8 cellular contexts compared by ENCODE assay signal in the genomic region with DNA sequence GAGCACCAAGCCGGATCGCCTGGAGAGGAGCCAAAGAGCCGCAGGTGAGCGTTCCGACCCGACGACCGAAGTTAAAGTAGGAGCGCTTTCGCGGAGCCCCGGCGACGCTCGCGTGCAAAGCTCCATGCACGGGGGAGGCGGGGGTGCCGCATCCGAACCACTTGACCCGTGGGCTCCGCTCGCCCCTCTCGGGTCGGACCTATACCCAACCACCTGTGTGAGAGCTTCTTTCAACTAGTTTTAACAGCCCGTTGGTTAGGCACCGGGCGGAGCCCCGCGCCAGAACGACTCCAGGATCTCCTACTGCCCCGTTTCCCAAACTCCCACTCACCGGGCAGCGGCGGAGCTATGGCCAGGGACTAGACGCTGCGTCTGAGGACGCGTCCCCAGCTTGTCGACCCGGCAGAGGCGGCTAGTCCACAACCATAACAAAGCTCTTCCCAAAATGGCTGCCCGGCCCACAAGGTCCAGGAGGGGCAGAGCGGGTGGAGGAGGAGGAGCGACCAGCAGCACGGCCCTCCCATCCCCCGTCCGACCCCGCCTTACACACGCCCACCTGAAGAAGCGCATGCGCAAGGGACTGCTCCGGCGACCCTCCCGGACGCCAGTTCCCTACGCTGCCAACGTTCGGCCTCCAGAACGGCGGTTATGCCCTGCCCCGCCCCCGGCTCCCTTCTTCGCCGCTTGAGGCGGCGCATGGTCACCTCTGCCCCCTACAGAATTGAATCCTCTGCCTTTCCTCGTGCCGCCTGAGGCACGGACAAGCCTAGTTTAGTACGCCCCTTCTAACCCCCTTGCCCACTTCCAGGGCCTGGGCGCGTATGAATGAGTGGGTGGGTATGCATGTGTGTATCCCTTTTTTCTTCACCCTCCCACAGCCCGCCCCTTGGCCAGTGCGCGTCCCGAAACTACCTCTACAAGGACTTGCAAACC. TPM values are rescaled to one million over a fixed set of nuclear protein-coding genes. Genes with fewer than 3 reads are reported as not detected.
DNase-seq lines count a peak whose midpoint lies in the region; ATAC-seq and TF ChIP-seq lines count a peak whose summit lies in the region.

A gene with protein sequence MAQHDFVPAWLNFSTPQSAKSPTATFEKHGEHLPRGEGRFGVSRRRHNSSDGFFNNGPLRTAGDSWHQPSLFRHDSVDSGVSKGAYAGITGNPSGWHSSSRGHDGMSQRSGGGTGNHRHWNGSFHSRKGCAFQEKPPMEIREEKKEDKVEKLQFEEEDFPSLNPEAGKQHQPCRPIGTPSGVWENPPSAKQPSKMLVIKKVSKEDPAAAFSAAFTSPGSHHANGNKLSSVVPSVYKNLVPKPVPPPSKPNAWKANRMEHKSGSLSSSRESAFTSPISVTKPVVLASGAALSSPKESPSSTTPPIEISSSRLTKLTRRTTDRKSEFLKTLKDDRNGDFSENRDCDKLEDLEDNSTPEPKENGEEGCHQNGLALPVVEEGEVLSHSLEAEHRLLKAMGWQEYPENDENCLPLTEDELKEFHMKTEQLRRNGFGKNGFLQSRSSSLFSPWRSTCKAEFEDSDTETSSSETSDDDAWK (minus strand): TSS at position 453 of the 933 bp plus-strand sequence. CDS start 27,446 bp downstream, outside the sequence.

- peak within 1 kb of the TSS; percentile 95 for H3K4me2 ChIP-seq in smooth muscle cell

- ATAC-seq in GM18867 (IDR thresholded peaks at IDR 0.05; ENCODE audit: unreplicated experiment) (peak; percentile 58), HG03103 (IDR thresholded peaks at IDR 0.05; ENCODE audit: low read depth, unreplicated experiment) (peak; percentile 51)

- TF ChIP-seq CTCF in VCaP (conservative IDR thresholded peaks at IDR 0.05) (no peak), breast epithelium (IDR thresholded peaks at IDR 0.05) (peak in 1 of 3 donors; percentile 35), smooth muscle cell (IDR thresholded peaks at IDR 0.05; ENCODE audit: borderline replicate concordance, insufficient read depth, poor library complexity, severe bottlenecking) (no peak)

- peak within 1 kb of the TSS; percentile 96 for H3K27ac ChIP-seq in VCaP
- H3K27ac ChIP-seq in breast epithelium: peak within 1 kb of the TSS; percentile 98 to 100
- peak within 1 kb of the TSS; percentile 94 for H3K27ac ChIP-seq in smooth muscle cell (ENCODE audit: low read depth)

- H4K20me1 ChIP-seq in smooth muscle cell (ENCODE audit: low read depth): peaks cover 40% of the 10 kb centered on the region

- H3K36me3 ChIP-seq in breast epithelium (no peaks in the 10 kb centered on the region), smooth muscle cell (ENCODE audit: low read depth) (no peaks in the 10 kb centered on the region)

- H3F3A ChIP-seq in smooth muscle cell (ENCODE audit: low read depth): peaks cover 6% of the 10 kb centered on the region

- peak; percentile 75 for TF ChIP-seq POLR2A in breast epithelium (IDR thresholded peaks at IDR 0.05)

- H3K27me3 ChIP-seq in breast epithelium: no peaks in the 10 kb centered on the region
- no peaks in the 10 kb centered on the region for H3K27me3 ChIP-seq in smooth muscle cell (ENCODE audit: low read depth)

- peak within 1 kb of the TSS; percentile 98 for H2AFZ ChIP-seq in smooth muscle cell (ENCODE audit: low read depth)

- H3K9ac ChIP-seq in smooth muscle cell (ENCODE audit: low read depth): peak within 1 kb of the TSS; percentile 99

- H3K4me3 ChIP-seq in breast epithelium (peak within 1 kb of the TSS; percentile 87 to 91 (median 90)), smooth muscle cell (peak within 1 kb of the TSS; percentile 97)

- no peaks in the 10 kb centered on the region for H3K9me3 ChIP-seq in breast epithelium
- H3K9me3 ChIP-seq in smooth muscle cell (replicated peaks; ENCODE audit: low read depth): no peaks in the 10 kb centered on the region

- whole genome bisulfite sequencing in smooth muscle cell (ENCODE audit: low lambda C conversion rate): 1% methylated on average over 75 of the region's 77 CpGs

- intact Hi-C loops in breast epithelium (cut with DNase I; ENCODE audit: low total_unique reads): loop anchor here (10.0 kb wide), 1 partner anchor 102 kb away; a partner anchor contains a TSS

- H3K4me1 ChIP-seq in breast epithelium (peaks cover 0 to 5% of the 10 kb centered on the region in 2 donors), smooth muscle cell (ENCODE audit: low read depth) (peaks cover 27% of the 10 kb centered on the region)

- peaks cover 78% of the 10 kb centered on the region for H3K79me2 ChIP-seq in smooth muscle cell (ENCODE audit: low read depth)

- DNase-seq in ACHN (peak; percentile 91), NCI-H2196 (lab: John Stamatoyannopoulos, UW; ENCODE audit: unreplicated experiment) (peak; percentile 94), breast epithelium (ENCODE audit: low spot score in 2 of 2) (peak; percentile 96 to 97), iPS-NIHi11 (ENCODE audit: low spot score) (peak; percentile 99), smooth muscle cell (lab: John Stamatoyannopoulos, UW; ENCODE audit: unreplicated experiment) (peak; percentile 90)

- in situ Hi-C loops in ACHN (cut with HindIII; ENCODE audit: low pct_ligation_motif_present, low pct_unique_long_range_greater_than_20kb, low sequenced_read_pairs): no loop called here

RNA-seq across cellular contexts. Expression of the gene that starts here (rescaled TPM):
- total RNA-seq in breast epithelium (100 to 1,000 TPM; 103 to 195 (median 114) TPM), smooth muscle cell (93.2 and 110 TPM in 2 replicates)
- polyA plus RNA-seq in smooth muscle cell: 51.9 and 52.6 TPM in 2 replicates

Comparison
In these comparisons a context has a peak if more than half of its experiments do, and no peak if none do; other contexts are left out.
1. Peak in every context shown above with its lines: DNase-seq, ATAC-seq, H3K4me3 ChIP-seq and H3K27ac ChIP-seq.